In the genomic region with DNA sequence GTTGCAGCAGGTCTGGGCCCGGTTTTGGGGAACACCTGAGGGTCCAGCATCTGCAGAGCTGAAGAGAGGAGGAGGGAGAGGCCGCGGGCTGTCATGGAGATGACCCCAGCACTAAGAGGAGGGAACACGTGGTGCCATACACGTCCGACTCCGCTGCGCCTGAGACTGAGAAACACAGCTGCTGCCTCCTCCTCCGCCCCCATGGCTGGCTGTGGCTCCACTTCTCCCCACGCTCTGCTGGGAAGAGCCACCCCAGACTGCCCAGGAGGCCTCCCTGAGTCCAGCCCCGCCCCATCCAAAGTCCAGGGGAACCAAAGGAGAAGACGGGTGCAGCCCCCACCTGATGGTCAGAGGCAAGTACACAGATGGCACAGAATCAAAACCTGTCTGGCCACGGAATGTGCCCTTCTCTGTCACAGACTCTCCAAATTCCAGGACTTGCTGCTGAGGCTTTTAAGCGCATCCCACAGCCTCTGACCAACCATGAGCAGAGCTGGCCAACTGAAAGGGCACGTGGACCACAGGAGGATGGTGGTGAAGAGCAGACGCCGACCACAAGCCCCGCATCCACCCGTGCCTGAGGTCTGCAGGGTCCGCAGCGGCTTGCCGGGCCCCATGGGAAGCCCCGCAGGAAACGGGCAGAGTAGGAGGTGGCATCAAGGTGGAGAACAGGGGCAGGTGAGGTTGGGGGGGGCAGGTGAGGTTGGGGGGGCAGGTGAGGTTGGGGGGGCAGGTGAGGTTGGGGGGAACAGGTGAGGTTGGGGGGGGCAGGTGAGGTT, we compare ENCODE assay signal across 1 cellular context.
TF ChIP-seq lines count a peak whose summit lies in the region.

No MANE protein-coding gene starts in this region.

TF ChIP-seq in HepG2, 621 proteins besides CTCF, POLR2A, EP300 and RAD21 (continued from another document):
- TF ChIP-seq, protein P1, sequence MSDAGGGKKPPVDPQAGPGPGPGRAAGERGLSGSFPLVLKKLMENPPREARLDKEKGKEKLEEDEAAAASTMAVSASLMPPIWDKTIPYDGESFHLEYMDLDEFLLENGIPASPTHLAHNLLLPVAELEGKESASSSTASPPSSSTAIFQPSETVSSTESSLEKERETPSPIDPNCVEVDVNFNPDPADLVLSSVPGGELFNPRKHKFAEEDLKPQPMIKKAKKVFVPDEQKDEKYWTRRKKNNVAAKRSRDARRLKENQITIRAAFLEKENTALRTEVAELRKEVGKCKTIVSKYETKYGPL (CRISPR knock-in tag; IDR thresholded peaks at IDR 0.05): no peak
